8 cellular contexts compared by ENCODE assay signal in the genomic region with DNA sequence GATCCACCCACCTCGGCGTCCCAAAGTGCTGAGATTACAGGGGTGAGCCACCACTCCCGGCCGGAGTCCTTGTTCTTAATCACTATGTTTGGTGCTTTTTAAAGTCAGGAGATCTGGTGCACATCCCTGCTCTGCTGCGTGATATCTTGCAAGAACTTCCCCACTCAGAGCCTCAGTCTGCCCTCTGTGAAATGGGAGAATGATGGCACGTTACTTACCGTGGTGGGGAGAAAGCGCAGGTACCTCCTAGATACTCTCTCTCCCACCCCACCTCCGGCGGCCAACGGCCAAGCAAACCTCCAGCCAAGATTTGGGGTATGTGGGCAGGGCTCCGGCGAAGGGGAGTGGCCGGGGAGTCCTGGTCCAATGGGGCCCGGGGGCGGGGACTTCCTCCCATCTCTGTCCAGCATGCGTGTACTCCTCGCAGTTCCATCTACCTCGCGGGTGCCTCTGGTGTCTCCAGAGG. TPM values are rescaled to one million over a fixed set of nuclear protein-coding genes. Genes with fewer than 3 reads are reported as not detected.
A peak's percentile ranks its signal among the peaks of the same experiment; 100 is the strongest.
DNase-seq lines count a peak whose midpoint lies in the region; ATAC-seq lines count a peak whose summit lies in the region.

A gene (plus strand): TSS at position 424 of the 466 bp plus-strand sequence. CDS start 139 bp downstream, outside the sequence.

- peak within 1 kb of the TSS in 6 of 8 donors; percentile 29 to 70 (median 57) for H3K4me3 Mint-ChIP-seq in CD4-positive, alpha-beta memory T cell

- H3K27ac ChIP-seq in CD4-positive, alpha-beta memory T cell (ENCODE audit: low read depth, low read length), result no peak within 1 kb of the TSS
- H3K27ac ChIP-seq in iPS DF 6.9 (ENCODE audit: low read length), result no peak within 1 kb of the TSS

- POLR2A ChIA-PET in CD4-positive, alpha-beta memory T cell (lab: Charles Lee; ENCODE audit: partially characterized antibody), result no interaction called here

- H3K9me3 ChIP-seq in CD4-positive, alpha-beta memory T cell (ENCODE audit: control insufficient read depth in 1 of 2, low read length in 2 of 2), result no peaks in the 10 kb centered on the region
- no peaks in the 10 kb centered on the region for H3K9me3 ChIP-seq in iPS DF 6.9 (ENCODE audit: control insufficient read depth, insufficient read depth, low read length)

- ATAC-seq in HG03571 (IDR thresholded peaks at IDR 0.05; ENCODE audit: unreplicated experiment), result no peak

- no peaks in the 10 kb centered on the region for H3K36me3 ChIP-seq in CD4-positive, alpha-beta memory T cell (ENCODE audit: insufficient read depth, low read length)
- H3K36me3 ChIP-seq in iPS DF 6.9 (ENCODE audit: control insufficient read depth, insufficient read depth, low read length), result no peaks in the 10 kb centered on the region

- H3K4me3 ChIP-seq in CD4-positive, alpha-beta memory T cell (ENCODE audit: low read length in 2 of 2), result no peak within 1 kb of the TSS
- peak within 1 kb of the TSS; percentile 38; the same call in 1 of the 2 replicates for H3K4me3 ChIP-seq in iPS DF 6.9 (ENCODE audit: low read length)

- peaks cover 3% of the 10 kb centered on the region for H3K27me3 ChIP-seq in CD4-positive, alpha-beta memory T cell (ENCODE audit: insufficient read depth, low read length)
- no peaks in the 10 kb centered on the region for H3K27me3 ChIP-seq in iPS DF 6.9 (ENCODE audit: control insufficient read depth, insufficient read depth, low read length)

- H3K4me1 ChIP-seq in CD4-positive, alpha-beta memory T cell (ENCODE audit: insufficient read depth, low read length), result peaks cover 16% of the 10 kb centered on the region
- no peaks in the 10 kb centered on the region for H3K4me1 ChIP-seq in iPS DF 6.9 (ENCODE audit: control insufficient read depth, insufficient read depth, low read length)

- H3K36me3 Mint-ChIP-seq in CD4-positive, alpha-beta memory T cell, result no peaks in the 10 kb centered on the region

- H3K4me1 Mint-ChIP-seq in CD4-positive, alpha-beta memory T cell, result peaks cover 9 to 19% (median 13%) of the 10 kb centered on the region in 4 donors

- H3K9me3 Mint-ChIP-seq in CD4-positive, alpha-beta memory T cell, result no peaks in the 10 kb centered on the region

- H3K27ac Mint-ChIP-seq in CD4-positive, alpha-beta memory T cell, result no peak within 1 kb of the TSS

- peak in 2 of 5 donors; percentile 18 to 19 for DNase-seq in CD4-positive, alpha-beta memory T cell
- peak; percentile 23 for DNase-seq in NCI-H82 treated with DMSO at 0.1 percent for 48 hours (lab: John Stamatoyannopoulos, UW; ENCODE audit: unreplicated experiment)
- peak; percentile 88 for DNase-seq in activated effector memory CD4-positive, alpha-beta T cell treated with anti-CD3 and anti-CD28 coated beads, Interleukin-2, amount 50 U/mL, for 16 hours
- no peak for DNase-seq in iPS DF 6.9 (ENCODE audit: low read depth, low spot score)
- DNase-seq in stimulated activated CD4-positive, alpha-beta T cell treated with anti-CD3 and anti-CD28 coated beads, Interleukin-1b, Interleukin-23, amount 100 ng/mL, for 4 hours (ENCODE audit: low read depth in 2 of 2), result peak; percentile 16 to 56
- DNase-seq in amniotic stem cell (lab: John Stamatoyannopoulos, UW), result no peak
- DNase-seq in DMS79 (lab: John Stamatoyannopoulos, UW), result no peak

- CTCF ChIA-PET in CD4-positive, alpha-beta memory T cell (lab: Charles Lee; ENCODE audit: partially characterized antibody), result no interaction called here

- peaks cover 7 to 11% of the 10 kb centered on the region in 2 donors for H3K27me3 Mint-ChIP-seq in CD4-positive, alpha-beta memory T cell

- intact Hi-C loops in CD4-positive, alpha-beta memory T cell (cut with micrococcal nuclease), result no loop called here

- WGBS in iPS DF 6.9 (ENCODE audit: insufficient coverage, insufficient read length), result no CpG with 5 or more reads among the region's 20 CpGs

RNA-seq across cellular contexts. Expression of the gene that starts here (rescaled TPM):
- 1 to 10 TPM; 5.0 to 6.2 TPM for total RNA-seq in CD4-positive, alpha-beta memory T cell
- under 1 TPM; 0.02 to 0.50 TPM for polyA plus RNA-seq in CD4-positive, alpha-beta memory T cell

Comparison
In these comparisons a context has a peak if more than half of its experiments do, and no peak if none do; other contexts are left out.
1. DNase-seq: peak in NCI-H82 treated with DMSO at 0.1 percent for 48 hours (single experiment), activated effector memory CD4-positive, alpha-beta T cell treated with anti-CD3 and anti-CD28 coated beads, Interleukin-2, amount 50 U/mL, for 16 hours (single experiment) and stimulated activated CD4-positive, alpha-beta T cell treated with anti-CD3 and anti-CD28 coated beads, Interleukin-1b, Interleukin-23, amount 100 ng/mL, for 4 hours (2 of 2); none in iPS DF 6.9 (single experiment), amniotic stem cell (single experiment) and DMS79 (single experiment).